ENCODE assay signal across 8 cellular contexts in genomic region chr11:80727315-80727714, GRCh38.
A peak's percentile ranks its signal among the peaks of the same experiment; 100 is the strongest.
DNase-seq lines count a peak whose midpoint lies in the region; ATAC-seq and TF ChIP-seq lines count a peak whose summit lies in the region.

No MANE protein-coding gene starts in this region.

- intact Hi-C loops in upper lobe of right lung (cut with DNase I) = no loop called here

- no peaks in the 10 kb centered on the region for H3K9me2 ChIP-seq in Karpas-422 (replicated peaks; ENCODE audit: insufficient read depth, low read length)

- ATAC-seq in GM18502 (IDR thresholded peaks at IDR 0.05; ENCODE audit: poor library complexity, unreplicated experiment) (peak; percentile 88), GM21786 (IDR thresholded peaks at IDR 0.05; ENCODE audit: unreplicated experiment) (peak; percentile 96), upper lobe of right lung (no peak), HG03469 (IDR thresholded peaks at IDR 0.05; ENCODE audit: unreplicated experiment) (no peak)

- H4K20me1 ChIP-seq in Karpas-422 (ENCODE audit: insufficient read depth, low read depth, low read length) = no peaks in the 10 kb centered on the region

- DNase-seq in M059J (ENCODE audit: low read depth) (peak; percentile 66), fibroblast of the aortic adventitia (ENCODE audit: low read depth) (peak; percentile 19), Karpas-422 (no peak), tibial nerve (ENCODE audit: low spot score in 2 of 2) (no peak), upper lobe of right lung (no peak)

- no peak overlapping the region for H2AFZ ChIP-seq in Karpas-422 (ENCODE audit: low read length)

- H3K27ac ChIP-seq in Karpas-422 (ENCODE audit: low read length) (no peak overlapping the region), tibial nerve (no peak overlapping the region), upper lobe of right lung (no peak overlapping the region)

- no peak overlapping the region for H3K9ac ChIP-seq in Karpas-422 (ENCODE audit: low read length)

- no peak overlapping the region for H3K4me2 ChIP-seq in Karpas-422 (ENCODE audit: low read depth, low read length, poor library complexity, severe bottlenecking)

- H3K36me3 ChIP-seq in Karpas-422 (ENCODE audit: insufficient read depth, low read length) (no peaks in the 10 kb centered on the region), tibial nerve (no peaks in the 10 kb centered on the region), upper lobe of right lung (no peaks in the 10 kb centered on the region)

- TF ChIP-seq CTCF in fibroblast of the aortic adventitia (IDR thresholded peaks at IDR 0.05; ENCODE audit: insufficient read depth, low read length) (peak; percentile 37), tibial nerve (IDR thresholded peaks at IDR 0.05) (no peak), upper lobe of right lung (IDR thresholded peaks at IDR 0.05) (no peak)

- H3K4me1 ChIP-seq in Karpas-422 (ENCODE audit: low read length) (peaks cover 4% of the 10 kb centered on the region; the same call in 1 of the 2 replicates), tibial nerve (no peaks in the 10 kb centered on the region), upper lobe of right lung (no peaks in the 10 kb centered on the region)

- H3K4me3 ChIP-seq in fibroblast of the aortic adventitia (ENCODE audit: low read depth, low read length) (no peak overlapping the region), Karpas-422 (ENCODE audit: low read length) (no peak overlapping the region), tibial nerve (no peak overlapping the region), upper lobe of right lung (no peak overlapping the region)

- H3K79me2 ChIP-seq in Karpas-422 (ENCODE audit: low read length) = no peaks in the 10 kb centered on the region

- no peak for TF ChIP-seq POLR2A in tibial nerve (IDR thresholded peaks at IDR 0.05)

- no peak for TF ChIP-seq EP300 in tibial nerve (IDR thresholded peaks at IDR 0.05)

- 23 to 24% methylated on average over 3 of the region's 3 CpGs for WGBS in tibial nerve, 2 donors

- no peaks in the 10 kb centered on the region for H3K9me3 ChIP-seq in Karpas-422 (ENCODE audit: low read length)
- H3K9me3 ChIP-seq in tibial nerve = no peaks in the 10 kb centered on the region
- H3K9me3 ChIP-seq in upper lobe of right lung = no peaks in the 10 kb centered on the region

- no peaks in the 10 kb centered on the region for H3K27me3 ChIP-seq in Karpas-422 (ENCODE audit: low read length)
- no peaks in the 10 kb centered on the region for H3K27me3 ChIP-seq in tibial nerve
- no peaks in the 10 kb centered on the region for H3K27me3 ChIP-seq in upper lobe of right lung

Comparison
In these comparisons a context has a peak if more than half of its experiments do, and no peak if none do; other contexts are left out.
1. ATAC-seq: peak in GM18502 (single experiment) and GM21786 (single experiment); none in upper lobe of right lung (single experiment) and HG03469 (single experiment).
2. DNase-seq: peak in M059J (single experiment) and fibroblast of the aortic adventitia (single experiment); none in Karpas-422 (single experiment), tibial nerve (0 of 2) and upper lobe of right lung (single experiment).